ENCODE assay signal across 11 cellular contexts in genomic region chr10:74113546-74113945, GRCh38. TPM values are rescaled to one million over a fixed set of nuclear protein-coding genes. Genes with fewer than 3 reads are reported as not detected.
DNase-seq lines count a peak whose midpoint lies in the region; TF ChIP-seq lines count a peak whose summit lies in the region.
"Had no signal": no experiment of that assay in that cellular context is flagged by ENCODE, and none has a peak within 500 bp of the region (broad histone marks: within the 10 kb centered on the region; RNA-seq: fewer than 3 reads in every experiment).

No MANE protein-coding gene starts in this region.

- H3K27me3 ChIP-seq in right atrium auricular region (no peaks in the 10 kb centered on the region), stomach smooth muscle (ENCODE audit: control insufficient read depth in 1 of 2, insufficient read depth in 2 of 2, low read length in 2 of 2) (no peaks in the 10 kb centered on the region), Caco-2 (replicated peaks; ENCODE audit: control insufficient read depth, insufficient read depth, low read length) (no peaks in the 10 kb centered on the region)

- H3K4me3 Mint-ChIP-seq in Caco-2 (ENCODE audit: unreplicated experiment), result no peak overlapping the region
- H3K4me3 Mint-ChIP-seq: WTC11 had no signal

- peaks cover 87% of the 10 kb centered on the region for H3K36me3 Mint-ChIP-seq in Caco-2 (ENCODE audit: insufficient read depth, unreplicated experiment)

- H3K4me1 Mint-ChIP-seq in Caco-2 (ENCODE audit: low read depth, unreplicated experiment), result no peaks in the 10 kb centered on the region
- H3K4me1 Mint-ChIP-seq: WTC11 had no signal

- peak; percentile 25 for DNase-seq in M059J (ENCODE audit: low read depth)
- no peak for DNase-seq in right atrium auricular region (ENCODE audit: low spot score)
- DNase-seq in Caco-2, result no peak
- DNase-seq in DMS 273 (lab: John Stamatoyannopoulos, UW; ENCODE audit: unreplicated experiment), result no peak
- DNase-seq in T-helper 9 cell, result no peak
- DNase-seq: activated T-cell treated with anti-CD3 and anti-CD28 coated beads, Interleukin-2, amount 50 U/mL, for 48 hours; DND-41 had no signal

- TF ChIP-seq CTCF in right atrium auricular region (IDR thresholded peaks at IDR 0.05) (no peak), Caco-2 (IDR thresholded peaks at IDR 0.05; ENCODE audit: insufficient read depth in 1 of 2, low read depth in 1 of 2, low read length in 1 of 2, severe bottlenecking in 1 of 2, unreplicated experiment in 1 of 2) (no peak)

- H3K4me3 ChIP-seq in right atrium auricular region (no peak overlapping the region), stomach smooth muscle (ENCODE audit: low read length in 2 of 2) (no peak overlapping the region), Caco-2 (ENCODE audit: low read depth, low read length) (no peak overlapping the region)
- H3K4me3 ChIP-seq: skin epidermis had no signal

- no peaks in the 10 kb centered on the region for H3K27me3 Mint-ChIP-seq in Caco-2 (ENCODE audit: insufficient read depth, unreplicated experiment)

- intact Hi-C loops in Caco-2 (cut with micrococcal nuclease; ENCODE audit: unreplicated experiment), result no loop called here

- H3K27ac ChIP-seq in cingulate gyrus (ENCODE audit: low read depth, low read length) (peak overlapping the region; percentile 80), right atrium auricular region (peak overlapping the region; percentile 0 to 15), stomach smooth muscle (ENCODE audit: low read length) (peak overlapping the region; percentile 64)

- no peak overlapping the region for H3K27ac Mint-ChIP-seq in Caco-2 (ENCODE audit: unreplicated experiment)
- H3K27ac Mint-ChIP-seq: WTC11 had no signal

- POLR2A ChIA-PET in Caco-2 (lab: Charles Lee), result no interaction called here

- H3K9me3 Mint-ChIP-seq in Caco-2 (ENCODE audit: unreplicated experiment), result no peaks in the 10 kb centered on the region
- H3K9me3 Mint-ChIP-seq: WTC11 had no signal

- H3K36me3 ChIP-seq in right atrium auricular region, result peaks cover 100% of the 10 kb centered on the region
- peaks cover 80 to 82% of the 10 kb centered on the region in 2 donors for H3K36me3 ChIP-seq in stomach smooth muscle (ENCODE audit: control insufficient read depth in 2 of 2, insufficient read depth in 2 of 2, low read length in 2 of 2)
- peaks cover 4% of the 10 kb centered on the region for H3K36me3 ChIP-seq in Caco-2 (ENCODE audit: control insufficient read depth, insufficient read depth, low read length)

- CTCF ChIA-PET in Caco-2 (lab: Charles Lee), result interaction anchor here (1.2 kb wide), 1 partner anchor 10 kb away, joined by 3 read pairs; no protein-coding TSS in a partner anchor

- no TSS peak for BruUV-seq in Caco-2 (replicated peaks; lab: Mats Ljungman, UMichigan)

- H3K9ac ChIP-seq in stomach smooth muscle (ENCODE audit: low read length in 2 of 2), result peak overlapping the region in 1 of 2 donors; percentile 51

- H3K4me1 ChIP-seq in right atrium auricular region (peaks cover 0 to 5% of the 10 kb centered on the region in 2 donors), stomach smooth muscle (ENCODE audit: control insufficient read depth, insufficient read depth, low read length) (peaks cover 19% of the 10 kb centered on the region), Caco-2 (no peaks in the 10 kb centered on the region)

- H3K9me3 ChIP-seq in right atrium auricular region, result no peaks in the 10 kb centered on the region
- no peaks in the 10 kb centered on the region for H3K9me3 ChIP-seq in stomach smooth muscle (ENCODE audit: control insufficient read depth in 2 of 2, low read length in 2 of 2)
- no peaks in the 10 kb centered on the region for H3K9me3 ChIP-seq in Caco-2

RNA-seq across cellular contexts. Expression of gene AP3M1, which starts 37.1 kb away (rescaled TPM):
- total RNA-seq in M059J (2014; rRNA removed; shearing (Covaris generic)), result 26.4 and 38.6 TPM in 2 replicates
- total RNA-seq in right atrium auricular region (10 to 100 TPM; 20.2 to 27.6 TPM), Caco-2 (2022) (56.7 and 63.7 TPM in 2 replicates)

RNA-seq across cellular contexts. Expression of gene ADK, which starts 37.5 kb away (rescaled TPM):
- total RNA-seq in M059J (2014; rRNA removed; shearing (Covaris generic)), result 67.2 and 72.7 TPM in 2 replicates
- total RNA-seq in right atrium auricular region (10 to 100 TPM; 23.7 to 31.6 TPM), Caco-2 (2022) (96.4 and 105 TPM in 2 replicates)

Comparison
In these comparisons a context has a peak if more than half of its experiments do, and no peak if none do; other contexts are left out.
1. H3K27ac ChIP-seq: peak in every context shown above with its lines; median percentile 80 in cingulate gyrus; 64 in stomach smooth muscle; 8 in right atrium auricular region.